In genomic region chr7:108415821-108416536, GRCh38 we compare ENCODE assay signal across 9 cellular contexts. TPM values are rescaled to one million over a fixed set of nuclear protein-coding genes. Genes with fewer than 3 reads are reported as not detected.
DNase-seq lines count a peak whose midpoint lies in the region; ATAC-seq, FAIRE-seq and TF ChIP-seq lines count a peak whose summit lies in the region.
"Had no signal": no experiment of that assay in that cellular context is flagged by ENCODE, and none has a peak within 500 bp of the region (broad histone marks: within the 10 kb centered on the region; RNA-seq: fewer than 3 reads in every experiment).

No MANE protein-coding gene starts in this region.

- intact Hi-C loops in pancreas (cut with DNase I): no loop called here

- H3K4me3 ChIP-seq in cardiac fibroblast (replicated peaks in 1 of 2; ENCODE audit: low read depth in 2 of 2, low read length in 2 of 2) (no peak overlapping the region), pancreas (no peak overlapping the region)

- DNase-seq in Daoy (ENCODE audit: low read depth): peak; percentile 83
- DNase-seq in GM19240 (ENCODE audit: insufficient read length, low spot score): peak; percentile 11
- peak; percentile 26 for DNase-seq in NCI-H774 (lab: John Stamatoyannopoulos, UW)
- peak; percentile 71 to 89 for DNase-seq in cardiac fibroblast (ENCODE audit: low read depth in 2 of 2)
- DNase-seq in pancreas: no peak
- DNase-seq in EL: no peak
- DNase-seq in islet precursor cell: no peak

- no peak for TF ChIP-seq CTCF in cardiac fibroblast (IDR thresholded peaks at IDR 0.05; ENCODE audit: low read depth, low read length)
- TF ChIP-seq CTCF in pancreas (IDR thresholded peaks at IDR 0.05): no peak

- peaks cover 0 to 6% (median 0%) of the 10 kb centered on the region in 3 donors for H3K4me1 ChIP-seq in pancreas

- no peaks in the 10 kb centered on the region for H3K36me3 ChIP-seq in pancreas
- H3K36me3 ChIP-seq: neutrophil had no signal

- H3K9me3 ChIP-seq in pancreas: no peaks in the 10 kb centered on the region
- H3K9me3 ChIP-seq: neutrophil had no signal

- no peak for FAIRE-seq in pancreas (lab: Jason Lieb, UNC)

- WGBS in pancreas, 2 donors: 51 to 54% methylated on average over 8 of the region's 8 CpGs

- peak overlapping the region in 1 of 4 donors; percentile 28 for H3K27ac ChIP-seq in pancreas
- H3K27ac ChIP-seq: neutrophil had no signal

- no peaks in the 10 kb centered on the region for H3K27me3 ChIP-seq in pancreas

- ATAC-seq in HG03175 (IDR thresholded peaks at IDR 0.05; ENCODE audit: unreplicated experiment) (peak; percentile 83), pancreas (peak; percentile 76 to 89 (median 82))

RNA-seq across cellular contexts. Expression of gene NRCAM, which starts 40.3 kb away (rescaled TPM):
- total RNA-seq in Daoy (2014; rRNA removed; shearing (Covaris generic)): 0.11 and 1.0 TPM in 2 replicates
- total RNA-seq in pancreas: 10 to 100 TPM; 28.4 to 53.6 (median 41.5) TPM
- 10 to 100 TPM; 14.1 to 31.2 TPM for polyA plus RNA-seq in pancreas

Comparison
In these comparisons a context has a peak if more than half of its experiments do, and no peak if none do; other contexts are left out.
1. DNase-seq: peak in Daoy (single experiment), GM19240 (single experiment), NCI-H774 (single experiment) and cardiac fibroblast (2 of 2); none in pancreas (0 of 6), EL (single experiment) and islet precursor cell (single experiment).
2. RNA of gene NRCAM, which starts 40.3 kb away (total RNA-seq): 28.4 to 53.6 TPM in pancreas; 0.11 to 1.0 TPM in Daoy; every median in the first group is over 10 times any median in the second.